In genomic region chr11:134276396-134277175, GRCh38 we compare ENCODE assay signal across 8 cellular contexts.
DNase-seq lines count a peak whose midpoint lies in the region; ATAC-seq lines count a peak whose summit lies in the region.

No MANE protein-coding gene starts in this region.

- H3K9ac ChIP-seq in iPS-15b (ENCODE audit: low read depth, low read length): peak overlapping the region; percentile 62

- no peaks in the 10 kb centered on the region for H3K9me3 ChIP-seq in HAP-1
- H3K9me3 ChIP-seq in iPS-15b (ENCODE audit: control insufficient read depth, insufficient read depth, low read length): no peaks in the 10 kb centered on the region

- H3K27ac Mint-ChIP-seq in activated T-cell treated with anti-CD3 and anti-CD28 coated beads, Interleukin-2, amount 50 U/mL, for 24 hours: peak overlapping the region; percentile 92

- no peaks in the 10 kb centered on the region for H3K9me3 Mint-ChIP-seq in activated T-cell treated with anti-CD3 and anti-CD28 coated beads, Interleukin-2, amount 50 U/mL, for 24 hours

- H3K4me1 ChIP-seq in HAP-1: peaks cover 22% of the 10 kb centered on the region
- H3K4me1 ChIP-seq in iPS-15b (ENCODE audit: control insufficient read depth, insufficient read depth, low read length): peaks cover 22% of the 10 kb centered on the region

- H3K27me3 ChIP-seq in HAP-1 (ENCODE audit: low read depth) (no peaks in the 10 kb centered on the region), iPS-15b (ENCODE audit: control insufficient read depth, insufficient read depth, low read length) (peaks cover 3% of the 10 kb centered on the region)

- peak overlapping the region; percentile 87 for H3K4me3 Mint-ChIP-seq in activated T-cell treated with anti-CD3 and anti-CD28 coated beads, Interleukin-2, amount 50 U/mL, for 24 hours

- H3K36me3 Mint-ChIP-seq in activated T-cell treated with anti-CD3 and anti-CD28 coated beads, Interleukin-2, amount 50 U/mL, for 24 hours (ENCODE audit: low read depth): peaks cover 18% of the 10 kb centered on the region

- ATAC-seq in stimulated activated naive CD8-positive, alpha-beta T cell treated with anti-CD3 and anti-CD28 coated beads, Interleukin-15, Interleukin-2, amounts not matched to agents 100 U/mL and 50 U/mL, for 24 hours: peak; percentile 26
- ATAC-seq in GM21717 (IDR thresholded peaks at IDR 0.05; ENCODE audit: unreplicated experiment): no peak
- no peak for ATAC-seq in GM18868 (IDR thresholded peaks at IDR 0.05; ENCODE audit: unreplicated experiment)
- no peak for ATAC-seq in HG03442 (IDR thresholded peaks at IDR 0.05; ENCODE audit: unreplicated experiment)

- H3K4me1 Mint-ChIP-seq in activated T-cell treated with anti-CD3 and anti-CD28 coated beads, Interleukin-2, amount 50 U/mL, for 24 hours (ENCODE audit: low read depth): peaks cover 41% of the 10 kb centered on the region

- H3K4me3 ChIP-seq in HAP-1: peak overlapping the region; percentile 53
- peak overlapping the region; percentile 85 for H3K4me3 ChIP-seq in iPS-15b (ENCODE audit: low read depth, low read length)

- H3K27me3 Mint-ChIP-seq in activated T-cell treated with anti-CD3 and anti-CD28 coated beads, Interleukin-2, amount 50 U/mL, for 24 hours: peaks cover 12% of the 10 kb centered on the region

- in situ Hi-C loops in HAP-1 (cut with MboI; ENCODE audit: low sequenced_read_pairs): no loop called here

- DNase-seq in COLO668 (lab: John Stamatoyannopoulos, UW; ENCODE audit: unreplicated experiment): peak; percentile 35
- DNase-seq in HAP-1 (ENCODE audit: low spot score in 2 of 2): peak in 1 of 2 experiments; percentile 41
- DNase-seq in activated T-cell treated with anti-CD3 and anti-CD28 coated beads, Interleukin-2, amount 50 U/mL, for 24 hours: peak; percentile 50
- DNase-seq in stimulated activated naive CD8-positive, alpha-beta T cell treated with anti-CD3 and anti-CD28 coated beads, Interleukin-15, Interleukin-2, amounts not matched to agents 100 U/mL and 50 U/mL, for 24 hours: peak; percentile 31

- H3K36me3 ChIP-seq in HAP-1 (replicated peaks) (no peaks in the 10 kb centered on the region), iPS-15b (ENCODE audit: control insufficient read depth, insufficient read depth, low read length) (peaks cover 3% of the 10 kb centered on the region)
